1 cellular context compared by ENCODE assay signal in the genomic region with DNA sequence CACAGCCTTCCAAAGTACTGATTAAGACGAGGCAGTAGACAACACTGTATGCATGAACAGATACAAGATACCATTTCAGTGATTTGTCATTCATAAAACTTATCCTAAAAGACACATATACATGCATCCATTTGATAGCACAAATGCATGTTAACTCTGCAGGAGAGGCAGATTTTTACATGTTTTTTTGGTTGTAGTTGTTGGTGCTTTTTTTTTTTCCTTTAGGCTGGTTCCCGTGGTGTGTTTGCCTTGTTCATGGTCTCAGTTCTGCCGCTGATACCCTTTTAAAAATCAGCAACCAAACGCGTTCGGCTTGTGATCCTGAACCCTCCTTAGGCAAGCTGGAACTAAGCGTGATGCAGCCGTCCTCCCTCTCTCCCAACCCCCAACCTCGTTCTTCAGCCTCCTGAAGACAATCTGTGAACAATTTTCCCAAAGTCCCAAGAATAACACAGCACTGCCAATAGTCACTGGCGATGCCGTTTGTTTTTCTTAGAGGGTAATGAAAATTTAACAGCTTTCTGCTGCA.
A peak's percentile ranks its signal among the peaks of the same experiment; 100 is the strongest.
TF ChIP-seq lines count a peak whose summit lies in the region.

No MANE protein-coding gene starts in this region.

TF ChIP-seq in HEK293, 187 proteins besides CTCF, POLR2A, EP300 and RAD21 (continued from another document):
- TF ChIP-seq BCL11B (tag by site-specific recombination; IDR thresholded peaks at IDR 0.05; ENCODE audit: low read depth) (no peak), ZBTB6 (tag by site-specific recombination; IDR thresholded peaks at IDR 0.05) (no peak), ZBTB17 (tag by site-specific recombination; IDR thresholded peaks at IDR 0.05) (peak; percentile 45)
- TF ChIP-seq, protein P1, sequence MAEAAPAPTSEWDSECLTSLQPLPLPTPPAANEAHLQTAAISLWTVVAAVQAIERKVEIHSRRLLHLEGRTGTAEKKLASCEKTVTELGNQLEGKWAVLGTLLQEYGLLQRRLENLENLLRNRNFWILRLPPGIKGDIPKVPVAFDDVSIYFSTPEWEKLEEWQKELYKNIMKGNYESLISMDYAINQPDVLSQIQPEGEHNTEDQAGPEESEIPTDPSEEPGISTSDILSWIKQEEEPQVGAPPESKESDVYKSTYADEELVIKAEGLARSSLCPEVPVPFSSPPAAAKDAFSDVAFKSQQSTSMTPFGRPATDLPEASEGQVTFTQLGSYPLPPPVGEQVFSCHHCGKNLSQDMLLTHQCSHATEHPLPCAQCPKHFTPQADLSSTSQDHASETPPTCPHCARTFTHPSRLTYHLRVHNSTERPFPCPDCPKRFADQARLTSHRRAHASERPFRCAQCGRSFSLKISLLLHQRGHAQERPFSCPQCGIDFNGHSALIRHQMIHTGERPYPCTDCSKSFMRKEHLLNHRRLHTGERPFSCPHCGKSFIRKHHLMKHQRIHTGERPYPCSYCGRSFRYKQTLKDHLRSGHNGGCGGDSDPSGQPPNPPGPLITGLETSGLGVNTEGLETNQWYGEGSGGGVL (tag by site-specific recombination; IDR thresholded peaks at IDR 0.05): no peak
